Comparison of ENCODE assay signal across 28 cellular contexts in genomic region chrX:147901476-147902126, GRCh38. TPM values are rescaled to one million over a fixed set of nuclear protein-coding genes. Genes with fewer than 3 reads are reported as not detected.
DNase-seq lines count a peak whose midpoint lies in the region; TF ChIP-seq lines count a peak whose summit lies in the region.
"Had no signal": no experiment of that assay in that cellular context is flagged by ENCODE, and none has a peak within 500 bp of the region (broad histone marks: within the 10 kb centered on the region; RNA-seq: fewer than 3 reads in every experiment).

No MANE protein-coding gene starts in this region.

- H3K9ac ChIP-seq in endodermal cell (ENCODE audit: extremely low read depth, low read length, poor library complexity, severe bottlenecking): no peak overlapping the region
- H3K9ac ChIP-seq in parathyroid adenoma: no peak overlapping the region

- intact Hi-C loops in left ventricle myocardium inferior (cut with micrococcal nuclease): no loop called here

- H3K4me3 ChIP-seq in endodermal cell (ENCODE audit: low read length): peak overlapping the region; percentile 12
- no peak overlapping the region for H3K4me3 ChIP-seq in parathyroid adenoma (ENCODE audit: low read depth, low read length)
- H3K4me3 ChIP-seq in left ventricle myocardium inferior: no peak overlapping the region
- H3K4me3 ChIP-seq: ascending aorta, coronary artery, Peyer's patch, transverse colon had no signal

- peaks cover 11% of the 10 kb centered on the region for H3K4me1 Mint-ChIP-seq in endodermal cell

- TF ChIP-seq CTCF in endodermal cell (conservative IDR thresholded peaks at IDR 0.05): no peak
- TF ChIP-seq CTCF in parathyroid adenoma (IDR thresholded peaks at IDR 0.05): no peak
- TF ChIP-seq CTCF in left ventricle myocardium inferior (IDR thresholded peaks at IDR 0.05; ENCODE audit: borderline replicate concordance): no peak

- H3K27ac ChIP-seq in endodermal cell (ENCODE audit: low read depth, low read length) (no peak overlapping the region), parathyroid adenoma (no peak overlapping the region), left ventricle myocardium inferior (replicated peaks) (no peak overlapping the region)
- H3K27ac ChIP-seq: ascending aorta, C4-2B, coronary artery, Peyer's patch, transverse colon had no signal

- peak; percentile 44 for DNase-seq in ELF-1 (ENCODE audit: low read depth, low spot score)
- peak; percentile 73 for DNase-seq in M059J (ENCODE audit: low read depth)
- DNase-seq in endodermal cell: no peak
- no peak for DNase-seq in NCI-H748 treated with DMSO at 0.1 percent for 48 hours (lab: John Stamatoyannopoulos, UW)
- no peak for DNase-seq in activated CD4-positive, CD25-positive, alpha-beta regulatory T cell (lab: John Stamatoyannopoulos, UW)
- no peak for DNase-seq in left ventricle myocardium inferior
- DNase-seq: activated CD4-positive, alpha-beta T cell treated with anti-CD3 and anti-CD28 coated beads, Interleukin-2, amount 10 ng/mL, durations not matched to agents 24 days and 14 days; activated gamma-delta T cell; activated naive CD8-positive, alpha-beta T cell treated with anti-CD3 and anti-CD28 coated beads for 36 hours; activated T-cell treated with anti-CD3 and anti-CD28 coated beads, Interleukin-2, amount 50 U/mL, for 4 hours; effector memory CD4-positive, alpha-beta T cell; glutamatergic neuron; KG1; MM.1S; naive thymus-derived CD4-positive, alpha-beta T cell; NCI-H1417; NCI-H2029; NCI-H524 treated with DMSO at 0.1 percent for 48 hours; nucleus accumbens; Peyer's patch; SHP77 treated with DMSO at 0.1 percent for 48 hours; stimulated activated CD4-positive, alpha-beta T cell treated with anti-CD3 and anti-CD28 coated beads, Interleukin-4, amount 100 ng/mL, for 24 hours; T1000; transverse colon had no signal

- peaks cover 46% of the 10 kb centered on the region for H3K9me3 Mint-ChIP-seq in endodermal cell
- H3K9me3 Mint-ChIP-seq: activated CD4-positive, alpha-beta T cell treated with anti-CD3 and anti-CD28 coated beads, Interleukin-2, amount 10 ng/mL, durations not matched to agents 24 days and 14 days; activated naive CD8-positive, alpha-beta T cell treated with anti-CD3 and anti-CD28 coated beads for 36 hours; activated T-cell treated with anti-CD3 and anti-CD28 coated beads, Interleukin-2, amount 50 U/mL, for 4 hours had no signal

- H3K9me3 ChIP-seq in endodermal cell (ENCODE audit: control insufficient read depth, low read length) (no peaks in the 10 kb centered on the region), parathyroid adenoma (ENCODE audit: control insufficient read depth, low read length) (no peaks in the 10 kb centered on the region), left ventricle myocardium inferior (replicated peaks) (no peaks in the 10 kb centered on the region)
- H3K9me3 ChIP-seq: ascending aorta, Peyer's patch, transverse colon had no signal

- no peak overlapping the region for H3K4me2 ChIP-seq in parathyroid adenoma (ENCODE audit: low read length)

- H2AFZ ChIP-seq in parathyroid adenoma: peak overlapping the region; percentile 33

- no peaks in the 10 kb centered on the region for H3K79me2 ChIP-seq in parathyroid adenoma

- no peaks in the 10 kb centered on the region for H3K27me3 Mint-ChIP-seq in endodermal cell (ENCODE audit: insufficient read depth)
- H3K27me3 Mint-ChIP-seq: activated CD4-positive, alpha-beta T cell treated with anti-CD3 and anti-CD28 coated beads, Interleukin-2, amount 10 ng/mL, durations not matched to agents 24 days and 14 days; activated naive CD8-positive, alpha-beta T cell treated with anti-CD3 and anti-CD28 coated beads for 36 hours had no signal

- H3K36me3 ChIP-seq in endodermal cell (ENCODE audit: control insufficient read depth, insufficient read depth, low read length) (no peaks in the 10 kb centered on the region), parathyroid adenoma (ENCODE audit: control insufficient read depth, insufficient read depth, low read length) (no peaks in the 10 kb centered on the region), left ventricle myocardium inferior (no peaks in the 10 kb centered on the region)
- H3K36me3 ChIP-seq: ascending aorta, Peyer's patch, transverse colon had no signal

- no peak overlapping the region for H3K4me3 Mint-ChIP-seq in endodermal cell
- H3K4me3 Mint-ChIP-seq: activated CD4-positive, alpha-beta T cell treated with anti-CD3 and anti-CD28 coated beads, Interleukin-2, amount 10 ng/mL, durations not matched to agents 24 days and 14 days; activated naive CD8-positive, alpha-beta T cell treated with anti-CD3 and anti-CD28 coated beads for 36 hours; activated T-cell treated with anti-CD3 and anti-CD28 coated beads, Interleukin-2, amount 50 U/mL, for 4 hours had no signal

- H3K27ac Mint-ChIP-seq in endodermal cell: no peak overlapping the region
- H3K27ac Mint-ChIP-seq: activated CD4-positive, alpha-beta T cell treated with anti-CD3 and anti-CD28 coated beads, Interleukin-2, amount 10 ng/mL, durations not matched to agents 24 days and 14 days; activated naive CD8-positive, alpha-beta T cell treated with anti-CD3 and anti-CD28 coated beads for 36 hours; naive thymus-derived CD4-positive, alpha-beta T cell had no signal

- no peaks in the 10 kb centered on the region for H3K4me1 ChIP-seq in endodermal cell (ENCODE audit: control insufficient read depth, insufficient read depth, low read length)
- H3K4me1 ChIP-seq in parathyroid adenoma: no peaks in the 10 kb centered on the region
- H3K4me1 ChIP-seq in left ventricle myocardium inferior: no peaks in the 10 kb centered on the region
- H3K4me1 ChIP-seq: ascending aorta, Peyer's patch, transverse colon had no signal

- H3K36me3 Mint-ChIP-seq in endodermal cell (ENCODE audit: low read depth): no peaks in the 10 kb centered on the region
- H3K36me3 Mint-ChIP-seq: activated naive CD8-positive, alpha-beta T cell treated with anti-CD3 and anti-CD28 coated beads for 36 hours; naive thymus-derived CD4-positive, alpha-beta T cell had no signal

- H3K27me3 ChIP-seq in endodermal cell (ENCODE audit: control insufficient read depth, insufficient read depth, low read length, poor library complexity, severe bottlenecking) (no peaks in the 10 kb centered on the region), parathyroid adenoma (ENCODE audit: control insufficient read depth, insufficient read depth, low read length) (no peaks in the 10 kb centered on the region), left ventricle myocardium inferior (ENCODE audit: low read depth) (no peaks in the 10 kb centered on the region)
- H3K27me3 ChIP-seq: ascending aorta, Peyer's patch, transverse colon had no signal

- WGBS in endodermal cell (ENCODE audit: insufficient coverage in 1 of 2, insufficient read length in 1 of 2), 2 experiments: 92% methylated on average over 4 of the region's 5 CpGs; no CpG with 5 or more reads in 1 of the 2 experiments

RNA-seq across cellular contexts. Expression of gene FMR1, which starts 10.1 kb away (rescaled TPM):
- 40.0 and 60.7 TPM in 2 replicates for total RNA-seq in M059J (2014; rRNA removed; shearing (Covaris generic))
- total RNA-seq in endodermal cell (10 to 100 TPM; 55.4 to 59.1 TPM), left ventricle myocardium inferior (24.3 TPM)
- polyA plus RNA-seq in endodermal cell (2013, experiment 1 of 2): 49.0 TPM
- 43.7 TPM for polyA plus RNA-seq in endodermal cell (2013, experiment 2 of 2)

Comparison
In these comparisons a context has a peak if more than half of its experiments do, and no peak if none do; other contexts are left out.
1. DNase-seq: peak in ELF-1 (single experiment) and M059J (single experiment); none in endodermal cell (single experiment), NCI-H748 treated with DMSO at 0.1 percent for 48 hours (single experiment), activated CD4-positive, CD25-positive, alpha-beta regulatory T cell (0 of 4) and left ventricle myocardium inferior (single experiment).